9 cellular contexts compared by ENCODE assay signal in the genomic region with DNA sequence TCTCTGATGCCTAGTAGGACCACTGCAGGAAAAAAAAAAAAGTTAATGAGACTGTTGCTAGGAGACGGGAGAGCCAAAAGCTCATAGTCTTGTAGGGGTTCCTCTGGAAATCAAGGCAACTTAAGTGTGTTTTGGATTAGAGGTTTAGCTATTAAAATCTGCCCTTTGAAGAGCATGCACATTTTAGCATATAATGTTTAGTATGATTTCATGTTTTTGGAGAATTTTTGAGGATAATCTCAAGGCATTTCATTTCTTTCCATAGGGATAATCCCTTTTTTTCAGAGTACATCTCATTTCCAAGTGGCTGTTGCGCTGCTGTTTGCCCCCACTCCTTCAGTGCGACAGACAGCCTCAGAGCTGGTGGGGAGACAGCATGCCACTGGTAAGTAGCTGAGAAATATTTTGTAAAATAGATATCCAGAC.
DNase-seq lines count a peak whose midpoint lies in the region; ATAC-seq and TF ChIP-seq lines count a peak whose summit lies in the region.
"Had no signal": no experiment of that assay in that cellular context is flagged by ENCODE, and none has a peak within 500 bp of the region (broad histone marks: within the 10 kb centered on the region; RNA-seq: fewer than 3 reads in every experiment).

A gene (plus strand): TSS at position 339 of the 426 bp plus-strand sequence.

- TF ChIP-seq CTCF in retinal pigment epithelial cell (conservative IDR thresholded peaks at IDR 0.05; ENCODE audit: low read depth, low read length) = no peak

- in situ Hi-C loops in HAP-1 (cut with MboI; ENCODE audit: low sequenced_read_pairs) = no loop called here

- no peak for TF ChIP-seq POLR2A in erythroblast (IDR thresholded peaks at IDR 0.05; ENCODE audit: low read length)

- peak within 1 kb of the TSS; percentile 87 for H3K27ac ChIP-seq in caudate nucleus (ENCODE audit: low read depth, low read length)

- no peaks in the 10 kb centered on the region for H3K9me3 ChIP-seq in HAP-1

- no peaks in the 10 kb centered on the region for H3K27me3 ChIP-seq in HAP-1 (ENCODE audit: low read depth)

- H3K36me3 ChIP-seq in HAP-1 (replicated peaks) = peaks cover 10% of the 10 kb centered on the region

- H3K4me3 ChIP-seq in HAP-1 (peak within 1 kb of the TSS; percentile 39), retinal pigment epithelial cell (ENCODE audit: low read length) (peak within 1 kb of the TSS; percentile 1)

- ATAC-seq in HG03039 (IDR thresholded peaks at IDR 0.05; ENCODE audit: unreplicated experiment) (no peak), GM18511 (IDR thresholded peaks at IDR 0.05; ENCODE audit: unreplicated experiment) (no peak)

- peak; percentile 72 to 73 for DNase-seq in HAP-1 (ENCODE audit: low spot score in 2 of 2)
- DNase-seq in caudate nucleus (lab: John Stamatoyannopoulos, UW) = peak in 46 of 61 donors; percentile 0 to 75 (median 17)
- DNase-seq in iPS-NIHi7 (ENCODE audit: extremely low spot score) = peak; percentile 21
- DNase-seq in retinal pigment epithelial cell (ENCODE audit: low read depth) = no peak
- DNase-seq in erythroblast (lab: John Stamatoyannopoulos, UW) = no peak
- no peak for DNase-seq in NCI-H345 (lab: John Stamatoyannopoulos, UW)
- DNase-seq: CD4-positive, alpha-beta memory T cell had no signal

- H3K4me1 ChIP-seq in HAP-1 = peaks cover 15% of the 10 kb centered on the region

Comparison
In these comparisons a context has a peak if more than half of its experiments do, and no peak if none do; other contexts are left out.
1. DNase-seq: peak in HAP-1 (2 of 2), caudate nucleus (46 of 61) and iPS-NIHi7 (single experiment); none in retinal pigment epithelial cell (single experiment), erythroblast (0 of 2) and NCI-H345 (single experiment).